34 cellular contexts compared by ENCODE assay signal in the genomic region with DNA sequence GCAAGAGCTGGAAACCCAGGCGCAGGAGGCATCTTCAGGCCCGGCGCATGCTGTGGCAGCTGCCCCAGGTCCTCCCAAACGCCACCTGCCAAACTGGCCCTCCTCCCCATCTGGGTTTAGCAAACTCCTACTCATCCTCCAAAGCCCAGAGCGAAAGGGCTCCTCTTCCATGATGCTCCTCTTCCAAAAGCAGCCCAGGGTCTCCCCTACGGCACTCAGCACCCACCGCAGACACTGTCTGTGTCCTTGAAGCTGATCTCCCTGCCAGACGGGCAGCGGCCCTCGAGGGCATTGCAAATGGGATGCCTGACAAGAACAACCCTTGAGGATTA.
"Had no signal": no experiment of that assay in that cellular context is flagged by ENCODE, and none has a peak within 500 bp of the region (broad histone marks: within the 10 kb centered on the region; RNA-seq: fewer than 3 reads in every experiment).

No MANE protein-coding gene starts in this region.

- H3K9me3 ChIP-seq: adrenal gland, body of pancreas, breast epithelium, colonic mucosa had no signal

- H3K27ac Mint-ChIP-seq: activated CD4-positive, alpha-beta memory T cell treated with anti-CD3 and anti-CD28 coated beads for 36 hours; activated CD8-positive, alpha-beta memory T cell treated with anti-CD3 and anti-CD28 coated beads, Interleukin-2, amount 10 ng/mL, durations not matched to agents 7 days and 5 days; activated CD8-positive, alpha-beta T cell treated with anti-CD3 and anti-CD28 coated beads, Interleukin-2, amount 10 ng/mL, durations not matched to agents 7 days and 5 days; activated naive CD4-positive, alpha-beta T cell treated with anti-CD3 and anti-CD28 coated beads for 36 hours; activated naive CD4-positive, alpha-beta T cell treated with anti-CD3 and anti-CD28 coated beads, Interleukin-2, amount 50 U/mL, for 24 hours; activated naive CD8-positive, alpha-beta T cell treated with anti-CD3 and anti-CD28 coated beads for 36 hours; activated naive CD8-positive, alpha-beta T cell treated with anti-CD3 and anti-CD28 coated beads, Interleukin-2, amount 50 U/mL, for 24 hours; activated T-helper 1 cell treated with anti-CD3 and anti-CD28 coated beads, Interleukin-12 subunit alpha, Interleukin-12 subunit beta, Interleukin-2, Interleukin-4 antibody, amounts not matched to agents 30 ng/mL and 10 ng/mL and 1 ng/mL, durations not matched to agents 14 hours and 24 hours and 36 hours; activated T-helper 2 cell treated with anti-CD3 and anti-CD28 coated beads, Interferon-gamma antibody, Interleukin-2, Interleukin-4, amounts not matched to agents 10 μg/mL and 5 μg/mL and 100 μg/mL, durations not matched to agents 14 hours and 24 hours and 36 hours; WTC11 had no signal

- ATAC-seq: activated CD8-positive, alpha-beta memory T cell treated with anti-CD3 and anti-CD28 coated beads, Interleukin-2, amount 10 ng/mL, durations not matched to agents 7 days and 5 days; activated CD8-positive, alpha-beta T cell treated with anti-CD3 and anti-CD28 coated beads, Interleukin-2, amount 10 ng/mL, durations not matched to agents 7 days and 5 days; activated naive CD8-positive, alpha-beta T cell treated with anti-CD3 and anti-CD28 coated beads, Interleukin-2, amount 50 U/mL, for 24 hours; body of pancreas; esophagus mucosa; WTC11 had no signal

- H3K36me3 Mint-ChIP-seq: activated CD4-positive, alpha-beta memory T cell treated with anti-CD3 and anti-CD28 coated beads for 36 hours; activated CD8-positive, alpha-beta memory T cell treated with anti-CD3 and anti-CD28 coated beads, Interleukin-2, amount 10 ng/mL, durations not matched to agents 7 days and 5 days; activated naive CD4-positive, alpha-beta T cell treated with anti-CD3 and anti-CD28 coated beads, Interleukin-2, amount 50 U/mL, for 24 hours; activated naive CD8-positive, alpha-beta T cell treated with anti-CD3 and anti-CD28 coated beads for 36 hours; WTC11 had no signal

- H3K4me3 ChIP-seq: adrenal gland, body of pancreas, breast epithelium, cardiac muscle cell, colonic mucosa had no signal

- H3K4me3 Mint-ChIP-seq: activated CD4-positive, alpha-beta memory T cell treated with anti-CD3 and anti-CD28 coated beads for 36 hours; activated CD8-positive, alpha-beta memory T cell treated with anti-CD3 and anti-CD28 coated beads, Interleukin-2, amount 10 ng/mL, durations not matched to agents 7 days and 5 days; activated CD8-positive, alpha-beta T cell treated with anti-CD3 and anti-CD28 coated beads, Interleukin-2, amount 10 ng/mL, durations not matched to agents 7 days and 5 days; activated naive CD4-positive, alpha-beta T cell treated with anti-CD3 and anti-CD28 coated beads for 36 hours; activated naive CD4-positive, alpha-beta T cell treated with anti-CD3 and anti-CD28 coated beads, Interleukin-2, amount 50 U/mL, for 24 hours; activated naive CD8-positive, alpha-beta T cell treated with anti-CD3 and anti-CD28 coated beads for 36 hours; activated naive CD8-positive, alpha-beta T cell treated with anti-CD3 and anti-CD28 coated beads, Interleukin-2, amount 50 U/mL, for 24 hours; activated T-helper 1 cell treated with anti-CD3 and anti-CD28 coated beads, Interleukin-12 subunit alpha, Interleukin-12 subunit beta, Interleukin-2, Interleukin-4 antibody, amounts not matched to agents 30 ng/mL and 10 ng/mL and 1 ng/mL, durations not matched to agents 14 hours and 24 hours and 36 hours; WTC11 had no signal

- H3K27me3 ChIP-seq: adrenal gland had no signal

- H3K36me3 ChIP-seq: adrenal gland, breast epithelium, cardiac muscle cell, colonic mucosa had no signal

- DNase-seq: activated CD4-positive, alpha-beta memory T cell treated with anti-CD3 and anti-CD28 coated beads for 36 hours; activated CD4-positive, alpha-beta T cell treated with anti-CD3 and anti-CD28 coated beads for 1 hour; activated CD4-positive, alpha-beta T cell treated with anti-CD3 and anti-CD28 coated beads for 4 hours; activated CD4-positive, alpha-beta T cell treated with anti-CD3 and anti-CD28 coated beads, Interleukin-2, amount 50 U/mL, for 1 hour; activated CD8-positive, alpha-beta memory T cell treated with anti-CD3 and anti-CD28 coated beads, Interleukin-2, amount 10 ng/mL, durations not matched to agents 7 days and 5 days; activated CD8-positive, alpha-beta memory T cell treated with anti-CD3 and anti-CD28 coated beads, Interleukin-2, amount 50 U/mL, for 4 hours; activated CD8-positive, alpha-beta T cell treated with anti-CD3 and anti-CD28 coated beads, Interleukin-2, amount 10 ng/mL, durations not matched to agents 7 days and 5 days; activated effector memory CD4-positive, alpha-beta T cell treated with anti-CD3 and anti-CD28 coated beads, Interleukin-2, amount 50 U/mL, for 16 hours; activated naive CD4-positive, alpha-beta T cell treated with anti-CD3 and anti-CD28 coated beads for 36 hours; activated naive CD8-positive, alpha-beta T cell treated with anti-CD3 and anti-CD28 coated beads for 36 hours; activated naive CD8-positive, alpha-beta T cell treated with anti-CD3 and anti-CD28 coated beads, Interleukin-2, amount 50 U/mL, for 24 hours; activated T-cell treated with anti-CD3 and anti-CD28 coated beads, Interleukin-2, amount 50 U/mL, for 1 hour; activated T-cell treated with anti-CD3 and anti-CD28 coated beads, Interleukin-2, amount 50 U/mL, for 48 hours; adrenal gland; amygdala; aorta; body of pancreas; central memory CD4-positive, alpha-beta T cell; cerebellar nuclear complex; colonic mucosa; effector CD8-positive, alpha-beta T cell; foreskin fibroblast; head of caudate nucleus; hippocampal formation; T-helper 2 cell had no signal

- H3K9me3 Mint-ChIP-seq: activated CD4-positive, alpha-beta memory T cell treated with anti-CD3 and anti-CD28 coated beads for 36 hours; activated naive CD4-positive, alpha-beta T cell treated with anti-CD3 and anti-CD28 coated beads for 36 hours; activated naive CD4-positive, alpha-beta T cell treated with anti-CD3 and anti-CD28 coated beads, Interleukin-2, amount 50 U/mL, for 24 hours; activated naive CD8-positive, alpha-beta T cell treated with anti-CD3 and anti-CD28 coated beads for 36 hours; activated naive CD8-positive, alpha-beta T cell treated with anti-CD3 and anti-CD28 coated beads, Interleukin-2, amount 50 U/mL, for 24 hours; activated T-helper 1 cell treated with anti-CD3 and anti-CD28 coated beads, Interleukin-12 subunit alpha, Interleukin-12 subunit beta, Interleukin-2, Interleukin-4 antibody, amounts not matched to agents 30 ng/mL and 10 ng/mL and 1 ng/mL, durations not matched to agents 14 hours and 24 hours and 36 hours; activated T-helper 2 cell treated with anti-CD3 and anti-CD28 coated beads, Interferon-gamma antibody, Interleukin-2, Interleukin-4, amounts not matched to agents 10 μg/mL and 5 μg/mL and 100 μg/mL, durations not matched to agents 14 hours and 24 hours and 36 hours; WTC11 had no signal

- H3K27ac ChIP-seq: adrenal gland, body of pancreas, breast epithelium, cardiac muscle cell, colonic mucosa, VCaP had no signal

- H3K4me1 Mint-ChIP-seq: activated CD8-positive, alpha-beta memory T cell treated with anti-CD3 and anti-CD28 coated beads, Interleukin-2, amount 10 ng/mL, durations not matched to agents 7 days and 5 days; activated naive CD4-positive, alpha-beta T cell treated with anti-CD3 and anti-CD28 coated beads, Interleukin-2, amount 50 U/mL, for 24 hours had no signal

- FAIRE-seq: frontal cortex had no signal

- H3K4me1 ChIP-seq: colonic mucosa had no signal
